Comparison of ENCODE assay signal across 11 cellular contexts in genomic region chr7:84237533-84238173, GRCh38. TPM values are rescaled to one million over a fixed set of nuclear protein-coding genes. Genes with fewer than 3 reads are reported as not detected.
DNase-seq lines count a peak whose midpoint lies in the region; ATAC-seq and TF ChIP-seq lines count a peak whose summit lies in the region.
"Had no signal": no experiment of that assay in that cellular context is flagged by ENCODE, and none has a peak within 500 bp of the region (broad histone marks: within the 10 kb centered on the region; RNA-seq: fewer than 3 reads in every experiment).

No MANE protein-coding gene starts in this region.

- no peaks in the 10 kb centered on the region; the same call in 1 of the 2 replicates for H3F3A ChIP-seq in PC-9 (ENCODE audit: insufficient read depth, low read depth)

- no peaks in the 10 kb centered on the region for H3K36me3 ChIP-seq in PC-9 (ENCODE audit: low read depth)
- H3K36me3 ChIP-seq in gastroesophageal sphincter, result no peaks in the 10 kb centered on the region
- H3K36me3 ChIP-seq in spleen, result no peaks in the 10 kb centered on the region

- H3K27ac Mint-ChIP-seq in activated naive CD4-positive, alpha-beta T cell treated with anti-CD3 and anti-CD28 coated beads, Interleukin-2, amount 50 U/mL, for 72 hours, result no peak overlapping the region
- H3K27ac Mint-ChIP-seq: activated CD4-positive, alpha-beta memory T cell treated with anti-CD3 and anti-CD28 coated beads, Interleukin-2, amount 10 ng/mL, durations not matched to agents 7 days and 5 days had no signal

- H3K4me3 ChIP-seq in PC-9, result no peak overlapping the region
- H3K4me3 ChIP-seq in gastroesophageal sphincter, result no peak overlapping the region
- H3K4me3 ChIP-seq in spleen, result no peak overlapping the region

- 76 to 100% methylated on average over 1 of the region's 1 CpG for WGBS in gastroesophageal sphincter (ENCODE audit: low coverage in 1 of 2), 2 donors
- WGBS in spleen, 5 donors, result 74 to 91% (median 81%) methylated on average over 1 of the region's 1 CpG

- H3K4me1 ChIP-seq in PC-9 (replicated peaks; ENCODE audit: insufficient read depth) (peaks cover 12% of the 10 kb centered on the region), gastroesophageal sphincter (peaks cover 0 to 10% (median 4%) of the 10 kb centered on the region in 3 donors), spleen (no peaks in the 10 kb centered on the region)

- peaks cover 0 to 5% of the 10 kb centered on the region in 2 donors for H3K9me3 Mint-ChIP-seq in activated naive CD4-positive, alpha-beta T cell treated with anti-CD3 and anti-CD28 coated beads, Interleukin-2, amount 50 U/mL, for 72 hours

- peak; percentile 90 to 100 for ATAC-seq in activated naive CD4-positive, alpha-beta T cell treated with anti-CD3 and anti-CD28 coated beads, Interleukin-2, amount 50 U/mL, for 72 hours
- ATAC-seq in esophagus mucosa, result peak; percentile 88
- no peak for ATAC-seq in HG03342 (IDR thresholded peaks at IDR 0.05; ENCODE audit: unreplicated experiment)
- no peak for ATAC-seq in gastroesophageal sphincter

- H2AFZ ChIP-seq in PC-9, result no peak overlapping the region

- BruUV-seq in PC-9 (replicated peaks; lab: Mats Ljungman, UMichigan), result TSS peak; percentile 98

- CTCF ChIA-PET in PC-9 (lab: Charles Lee), result no interaction called here

- H3K27ac ChIP-seq in PC-9 (peak overlapping the region; percentile 66), gastroesophageal sphincter (no peak overlapping the region), spleen (no peak overlapping the region)

- no peaks in the 10 kb centered on the region for H3K36me3 Mint-ChIP-seq in activated naive CD4-positive, alpha-beta T cell treated with anti-CD3 and anti-CD28 coated beads, Interleukin-2, amount 50 U/mL, for 72 hours

- H3K9me2 ChIP-seq in PC-9 (ENCODE audit: insufficient read depth), result no peaks in the 10 kb centered on the region

- no peak overlapping the region for H3K4me2 ChIP-seq in PC-9

- no peak for TF ChIP-seq EP300 in gastroesophageal sphincter (IDR thresholded peaks at IDR 0.05)

- intact Hi-C loops in PC-9 (cut with micrococcal nuclease; ENCODE audit: unreplicated experiment), result no loop called here
- intact Hi-C loops in spleen (cut with DNase I; ENCODE audit: low total_unique reads), result no loop called here

- H3K27me3 ChIP-seq in PC-9 (ENCODE audit: insufficient read depth, low read depth) (no peaks in the 10 kb centered on the region), gastroesophageal sphincter (no peaks in the 10 kb centered on the region), spleen (replicated peaks in 1 of 7) (no peaks in the 10 kb centered on the region)

- no peak for TF ChIP-seq CTCF in PC-9 (conservative IDR thresholded peaks at IDR 0.05)
- no peak for TF ChIP-seq CTCF in gastroesophageal sphincter (IDR thresholded peaks at IDR 0.05)
- TF ChIP-seq CTCF in spleen (IDR thresholded peaks at IDR 0.05 in 8 of 11, conservative IDR thresholded peaks at IDR 0.05 in 3 of 11), result no peak

- no peaks in the 10 kb centered on the region for H3K79me2 ChIP-seq in PC-9 (ENCODE audit: low read depth)

- no peak for TF ChIP-seq POLR2A in gastroesophageal sphincter (IDR thresholded peaks at IDR 0.05)
- TF ChIP-seq POLR2A in spleen (IDR thresholded peaks at IDR 0.05), result no peak

- no peaks in the 10 kb centered on the region for H4K20me1 ChIP-seq in PC-9 (ENCODE audit: insufficient read depth)

- POLR2A ChIA-PET in PC-9 (lab: Charles Lee; ENCODE audit: unreplicated experiment), result interaction anchor here (0.5 kb wide), 1 partner anchor 204 kb away, joined by 4 read pairs; no protein-coding TSS in a partner anchor

- no peak for DNase-seq in activated naive CD4-positive, alpha-beta T cell treated with anti-CD3 and anti-CD28 coated beads, Interleukin-2, amount 50 U/mL, for 72 hours (ENCODE audit: low spot score in 2 of 2)
- DNase-seq in activated naive CD4-positive, alpha-beta T cell (lab: John Stamatoyannopoulos, UW), result no peak
- DNase-seq in PC-9 (peak in 1 of 2 experiments; percentile 68), stromal cell of bone marrow (ENCODE audit: low read depth) (peak; percentile 69), spleen (no peak)
- DNase-seq: activated CD4-positive, alpha-beta memory T cell treated with anti-CD3 and anti-CD28 coated beads, Interleukin-2, amount 10 ng/mL, durations not matched to agents 7 days and 5 days; C1 segment of cervical spinal cord; NCI-H187 had no signal

- H3K9me3 ChIP-seq in PC-9 (ENCODE audit: insufficient read depth, low read depth), result peaks cover 6% of the 10 kb centered on the region; the same call in 1 of the 2 replicates
- peaks cover 0 to 7% (median 0%) of the 10 kb centered on the region in 3 donors for H3K9me3 ChIP-seq in gastroesophageal sphincter
- peaks cover 0 to 23% (median 15%) of the 10 kb centered on the region in 8 donors for H3K9me3 ChIP-seq in spleen

RNA-seq across cellular contexts. Expression of gene SEMA3A, which starts 43.1 kb away (rescaled TPM):
- total RNA-seq in activated naive CD4-positive, alpha-beta T cell treated with anti-CD3 and anti-CD28 coated beads, Interleukin-2, amount 50 U/mL, for 72 hours, result 1 to 10 TPM; 1.7 to 2.3 TPM
- total RNA-seq in PC-9 (2021), result 6.1 and 6.3 TPM in 2 replicates
- total RNA-seq in esophagus mucosa, result 0.56 TPM
- 10 to 100 TPM; 24.6 to 61.6 (median 33.0) TPM for total RNA-seq in gastroesophageal sphincter
- total RNA-seq in spleen, result 10 to 100 TPM; 12.6 to 48.5 (median 37.0) TPM
- 1 to 10 TPM; 1.1 to 1.2 (median 1.2) TPM for polyA plus RNA-seq in spleen

Comparison
In these comparisons a context has a peak if more than half of its experiments do, and no peak if none do; other contexts are left out.
1. ATAC-seq: peak in activated naive CD4-positive, alpha-beta T cell treated with anti-CD3 and anti-CD28 coated beads, Interleukin-2, amount 50 U/mL, for 72 hours (2 of 2) and esophagus mucosa (single experiment); none in HG03342 (single experiment) and gastroesophageal sphincter (single experiment).